ENCODE assay signal across 8 cellular contexts in the genomic region with DNA sequence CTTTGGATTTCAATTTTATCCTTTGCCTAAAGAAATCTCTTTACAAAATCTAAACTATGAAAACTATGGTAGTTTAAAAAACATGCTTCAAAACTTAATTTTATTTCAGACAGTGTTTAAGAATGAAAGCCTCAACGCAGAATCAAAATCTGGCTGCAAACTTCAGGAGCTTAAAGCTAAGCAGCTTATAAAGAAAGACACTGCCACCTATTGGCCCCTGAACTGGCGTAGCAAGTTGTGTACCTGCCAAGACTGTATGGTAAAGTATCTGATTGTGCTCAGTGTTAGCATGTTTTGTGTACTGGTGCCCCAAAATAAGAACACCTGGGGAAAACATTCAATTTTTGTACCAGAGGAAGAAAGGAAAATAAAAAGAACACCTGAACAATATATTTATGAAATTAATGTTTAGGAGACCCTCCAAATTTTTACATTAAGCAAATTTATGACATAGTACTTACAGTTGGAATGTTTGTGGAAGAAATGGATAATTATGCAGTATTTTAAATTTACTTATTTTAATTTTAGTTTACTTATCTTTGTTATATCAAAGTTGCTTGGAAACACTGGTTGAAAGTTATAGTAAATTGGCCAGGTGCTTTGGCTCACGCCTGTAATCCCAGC. TPM values are rescaled to one million over a fixed set of nuclear protein-coding genes. Genes with fewer than 3 reads are reported as not detected.
DNase-seq lines count a peak whose midpoint lies in the region; TF ChIP-seq lines count a peak whose summit lies in the region.

No MANE protein-coding gene starts in this region.

- peaks cover 29% of the 10 kb centered on the region for H3K36me3 Mint-ChIP-seq in progenitor cell of endocrine pancreas (ENCODE audit: insufficient read depth)

- peak; percentile 46 for DNase-seq in NCI-H510A treated with DMSO at 0.1 percent for 48 hours (lab: John Stamatoyannopoulos, UW)
- no peak for DNase-seq in NCI-H510A (lab: John Stamatoyannopoulos, UW)
- DNase-seq in HFF-Myc (ENCODE audit: extremely low read depth, low read depth) = no peak
- peak; percentile 80 for DNase-seq in NCI-H2171 treated with DMSO at 0.1 percent for 48 hours (lab: John Stamatoyannopoulos, UW)
- peak; percentile 50 to 53 for DNase-seq in activated CD4-positive, alpha-beta T cell treated with anti-CD3 and anti-CD28 coated beads for 4 hours
- peak; percentile 56 to 72 for DNase-seq in fibroblast of lung (ENCODE audit: low read depth in 2 of 2)
- no peak for DNase-seq in progenitor cell of endocrine pancreas (ENCODE audit: low spot score, unreplicated experiment)
- no peak for DNase-seq in NCI-H187 (lab: John Stamatoyannopoulos, UW)

- H3K9ac ChIP-seq in fibroblast of lung (ENCODE audit: insufficient read depth, low read length) = no peak overlapping the region

- H3K9me3 ChIP-seq in fibroblast of lung (ENCODE audit: control insufficient read depth, insufficient read depth, low read depth, low read length) = no peaks in the 10 kb centered on the region

- no peaks in the 10 kb centered on the region for H3K79me2 ChIP-seq in fibroblast of lung (ENCODE audit: control insufficient read depth, insufficient read depth, low read length)

- no peak overlapping the region for H3K27ac ChIP-seq in fibroblast of lung (ENCODE audit: insufficient read depth, low read length)

- no peaks in the 10 kb centered on the region for H4K20me1 ChIP-seq in fibroblast of lung (ENCODE audit: control insufficient read depth, extremely low read depth, insufficient read depth, low read length)

- no peaks in the 10 kb centered on the region for H3K27me3 ChIP-seq in fibroblast of lung (ENCODE audit: control insufficient read depth, insufficient read depth, low read length)

- peaks cover 3% of the 10 kb centered on the region for H3K36me3 ChIP-seq in fibroblast of lung (ENCODE audit: control insufficient read depth, insufficient read depth, low read length)

- no peak overlapping the region for H3K4me3 Mint-ChIP-seq in progenitor cell of endocrine pancreas (ENCODE audit: low read depth)

- no peaks in the 10 kb centered on the region for H3K9me3 Mint-ChIP-seq in progenitor cell of endocrine pancreas (ENCODE audit: low read depth)

- H3K4me2 ChIP-seq in fibroblast of lung (ENCODE audit: extremely low read depth, insufficient read depth, low read length) = no peak overlapping the region

- H3K27ac Mint-ChIP-seq in progenitor cell of endocrine pancreas = no peak overlapping the region

- H3K4me1 ChIP-seq in fibroblast of lung (ENCODE audit: control insufficient read depth, extremely low read depth, insufficient read depth, low read length) = no peaks in the 10 kb centered on the region

- no peaks in the 10 kb centered on the region for H3K4me1 Mint-ChIP-seq in progenitor cell of endocrine pancreas (ENCODE audit: low read depth)

- TF ChIP-seq CTCF in HFF-Myc (IDR thresholded peaks at IDR 0.05; ENCODE audit: low read depth, low read length, missing control alignments) (peak; percentile 71), fibroblast of lung (conservative IDR thresholded peaks at IDR 0.05 in 1 of 2, IDR thresholded peaks at IDR 0.05 in 1 of 2; ENCODE audit: low read depth in 1 of 2, low read length in 2 of 2) (peak; percentile 42 to 60), progenitor cell of endocrine pancreas (IDR thresholded peaks at IDR 0.05; ENCODE audit: unreplicated experiment) (peak; percentile 73)

- no peaks in the 10 kb centered on the region for H3K27me3 Mint-ChIP-seq in progenitor cell of endocrine pancreas

- H2AFZ ChIP-seq in fibroblast of lung (ENCODE audit: low read length) = no peak overlapping the region

- H3K4me3 ChIP-seq in HFF-Myc (replicated peaks; ENCODE audit: low read depth, low read length) = no peak overlapping the region
- no peak overlapping the region for H3K4me3 ChIP-seq in fibroblast of lung (replicated peaks in 1 of 4; ENCODE audit: control extremely low read depth in 1 of 4, insufficient read depth in 1 of 4, low read depth in 3 of 4, low read length in 4 of 4)

RNA-seq across cellular contexts. Expression of gene UBR7, which starts 12.2 kb away (rescaled TPM):
- total RNA-seq in fibroblast of lung (27.7 and 34.0 TPM in 2 replicates), progenitor cell of endocrine pancreas (16.0 and 17.2 TPM in 2 replicates)
- 25.4 and 48.9 TPM in 2 replicates for polyA plus RNA-seq in fibroblast of lung
- 14.2 and 29.3 TPM in 2 replicates for polyA plus RNA-seq in fibroblast of lung (2012)
- 7.7 and 11.4 TPM in 2 replicates for polyA minus RNA-seq in fibroblast of lung (ENCODE audit: low replicate concordance)

RNA-seq across cellular contexts. Expression of gene GON7, which starts 12.3 kb away (rescaled TPM):
- total RNA-seq in fibroblast of lung = 11.3 and 17.2 TPM in 2 replicates
- 13.1 and 14.4 TPM in 2 replicates for polyA plus RNA-seq in fibroblast of lung
- polyA plus RNA-seq in fibroblast of lung (2012) = 11.5 and 13.1 TPM in 2 replicates
- 0.82 TPM in 1 of 2 replicates, not detected in the other for polyA minus RNA-seq in fibroblast of lung (ENCODE audit: low replicate concordance)
- 9.0 and 10.6 TPM in 2 replicates for total RNA-seq in progenitor cell of endocrine pancreas

RNA-seq across cellular contexts. Expression of gene LYSET, which starts 34.1 kb away (rescaled TPM):
- 8.5 and 11.6 TPM in 2 replicates for total RNA-seq in fibroblast of lung
- 11.6 and 11.9 TPM in 2 replicates for polyA plus RNA-seq in fibroblast of lung
- 13.8 and 15.0 TPM in 2 replicates for polyA plus RNA-seq in fibroblast of lung (2012)
- polyA minus RNA-seq in fibroblast of lung (ENCODE audit: low replicate concordance) = 0.35 and 6.4 TPM in 2 replicates
- total RNA-seq in progenitor cell of endocrine pancreas = 27.6 and 28.3 TPM in 2 replicates

RNA-seq across cellular contexts. Expression of gene MOAP1, which starts 34.5 kb away (rescaled TPM):
- total RNA-seq in fibroblast of lung (16.9 and 21.3 TPM in 2 replicates), progenitor cell of endocrine pancreas (23.3 and 23.4 TPM in 2 replicates)
- polyA plus RNA-seq in fibroblast of lung = 12.4 and 18.5 TPM in 2 replicates
- 8.1 and 10.9 TPM in 2 replicates for polyA plus RNA-seq in fibroblast of lung (2012)
- 5.1 and 6.7 TPM in 2 replicates for polyA minus RNA-seq in fibroblast of lung (ENCODE audit: low replicate concordance)

Comparison
In these comparisons a context has a peak if more than half of its experiments do, and no peak if none do; other contexts are left out.
1. DNase-seq: peak in NCI-H510A treated with DMSO at 0.1 percent for 48 hours (single experiment), NCI-H2171 treated with DMSO at 0.1 percent for 48 hours (single experiment), activated CD4-positive, alpha-beta T cell treated with anti-CD3 and anti-CD28 coated beads for 4 hours (2 of 2) and fibroblast of lung (2 of 2); none in NCI-H510A (single experiment), HFF-Myc (single experiment), progenitor cell of endocrine pancreas (single experiment) and NCI-H187 (0 of 2).
2. Peak in every context shown above with its lines, with median percentiles within 50 percentile points of each other: CTCF ChIP-seq.